Comparison of ENCODE assay signal across 21 cellular contexts in the genomic region with DNA sequence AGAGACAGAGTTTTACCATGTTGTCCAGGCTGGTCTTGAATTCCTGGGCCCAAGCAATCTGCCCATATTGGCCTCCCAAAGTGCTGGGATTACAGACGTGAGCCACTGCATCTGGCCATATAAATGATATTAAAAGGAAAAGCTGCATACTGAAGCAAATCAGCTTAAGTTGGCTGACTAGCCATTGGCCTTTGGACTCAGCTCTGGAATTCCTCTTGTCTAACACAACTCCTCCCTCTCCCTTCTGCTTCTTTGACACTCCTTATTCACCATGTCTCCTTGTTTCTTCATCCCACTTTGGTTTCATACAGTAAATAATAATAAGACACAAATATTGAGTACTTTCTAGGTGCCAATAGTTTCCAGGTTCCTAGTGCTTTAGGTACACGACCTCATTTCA. TPM values are rescaled to one million over a fixed set of nuclear protein-coding genes. Genes with fewer than 3 reads are reported as not detected.
DNase-seq lines count a peak whose midpoint lies in the region; ATAC-seq and TF ChIP-seq lines count a peak whose summit lies in the region.
"Had no signal": no experiment of that assay in that cellular context is flagged by ENCODE, and none has a peak within 500 bp of the region (broad histone marks: within the 10 kb centered on the region; RNA-seq: fewer than 3 reads in every experiment).

No MANE protein-coding gene starts in this region.

- ATAC-seq in left colon (peak; percentile 92), HG03565 (IDR thresholded peaks at IDR 0.05; ENCODE audit: unreplicated experiment) (no peak)
- ATAC-seq: PC-3, SK-N-SH treated with all-trans-retinoic acid at 6 μM for 48 hours had no signal

- intact Hi-C loops in Caco-2 (cut with micrococcal nuclease; ENCODE audit: unreplicated experiment): loop anchor here (5.0 kb wide), 2 partner anchors 463 to 808 kb away; no protein-coding TSS in a partner anchor
- intact Hi-C loops in left colon (cut with DNase I, micrococcal nuclease): no loop called here
- intact Hi-C loops in lower leg skin (cut with DNase I; ENCODE audit: low total_unique reads): loop anchor here (5.0 kb wide), 1 partner anchor 803 kb away; no protein-coding TSS in a partner anchor
- intact Hi-C loops in esophagus muscularis mucosa (cut with DNase I): loop anchor here (5.0 kb wide), 3 partner anchors 688 to 808 kb away; no protein-coding TSS in a partner anchor

- H3K27me3 Mint-ChIP-seq in Caco-2 (ENCODE audit: insufficient read depth, unreplicated experiment): no peaks in the 10 kb centered on the region

- TF ChIP-seq EP300 in esophagus muscularis mucosa (IDR thresholded peaks at IDR 0.05): no peak

- no peak for DNase-seq in Caco-2
- DNase-seq in NCI-H82 treated with DMSO at 0.1 percent for 48 hours (lab: John Stamatoyannopoulos, UW; ENCODE audit: unreplicated experiment): peak; percentile 4
- peak; percentile 29 to 38 for DNase-seq in left colon
- peak; percentile 7 for DNase-seq in retinal pigment epithelial cell (ENCODE audit: low read depth)
- no peak for DNase-seq in lower leg skin (ENCODE audit: low spot score in 2 of 2)
- no peak for DNase-seq in midbrain (lab: John Stamatoyannopoulos, UW)
- DNase-seq in esophagus muscularis mucosa (ENCODE audit: extremely low spot score): no peak
- DNase-seq: GDM1, NCI-H1417, NCI-H187, NCI-H2107, NCI-H510A, NCI-H748 treated with DMSO at 0.1 percent for 48 hours, PC-3, RPMI8226, SHP77 treated with DMSO at 0.1 percent for 48 hours had no signal

- H3K27ac ChIP-seq in esophagus muscularis mucosa (replicated peaks in 1 of 4): no peak overlapping the region
- H3K27ac ChIP-seq: C4-2B had no signal

- H3K9me3 ChIP-seq in Caco-2: no peaks in the 10 kb centered on the region
- no peaks in the 10 kb centered on the region for H3K9me3 ChIP-seq in esophagus muscularis mucosa

- H3K36me3 Mint-ChIP-seq in Caco-2 (ENCODE audit: insufficient read depth, unreplicated experiment): no peaks in the 10 kb centered on the region

- no peaks in the 10 kb centered on the region for H3K27me3 ChIP-seq in Caco-2 (replicated peaks; ENCODE audit: control insufficient read depth, insufficient read depth, low read length)
- H3K27me3 ChIP-seq in esophagus muscularis mucosa: peaks cover 0 to 18% (median 0%) of the 10 kb centered on the region in 4 donors

- H3K4me1 Mint-ChIP-seq in Caco-2 (ENCODE audit: low read depth, unreplicated experiment): peaks cover 22% of the 10 kb centered on the region

- 60 to 81% methylated on average over 2 of the region's 2 CpGs for WGBS in lower leg skin, 2 donors
- 88% methylated on average over 2 of the region's 2 CpGs for WGBS in esophagus muscularis mucosa

- no TSS peak for BruUV-seq in Caco-2 (replicated peaks; lab: Mats Ljungman, UMichigan)

- peaks cover 14% of the 10 kb centered on the region for H3K9me3 Mint-ChIP-seq in Caco-2 (ENCODE audit: unreplicated experiment)

- peak overlapping the region; percentile 66 for H3K27ac Mint-ChIP-seq in Caco-2 (ENCODE audit: unreplicated experiment)

- CTCF ChIA-PET in Caco-2 (lab: Charles Lee): interaction anchor here (0.6 to 2.2 kb wide), 5 partner anchors 240 to 827 kb away, joined by 3 to 10 read pairs (median 5); no protein-coding TSS in a partner anchor

- no peak overlapping the region for H3K4me3 Mint-ChIP-seq in Caco-2 (ENCODE audit: unreplicated experiment)

- H3K36me3 ChIP-seq in Caco-2 (ENCODE audit: control insufficient read depth, insufficient read depth, low read length) (no peaks in the 10 kb centered on the region), esophagus muscularis mucosa (no peaks in the 10 kb centered on the region)

- POLR2A ChIA-PET in Caco-2 (lab: Charles Lee): interaction anchor here (0.6 kb wide), 1 partner anchor 160 kb away, joined by 6 read pairs; no protein-coding TSS in a partner anchor

- TF ChIP-seq CTCF in Caco-2 (IDR thresholded peaks at IDR 0.05; ENCODE audit: insufficient read depth in 1 of 2, low read depth in 1 of 2, low read length in 1 of 2, severe bottlenecking in 1 of 2, unreplicated experiment in 1 of 2) (no peak), retinal pigment epithelial cell (conservative IDR thresholded peaks at IDR 0.05; ENCODE audit: low read depth, low read length) (no peak), lower leg skin (IDR thresholded peaks at IDR 0.05) (no peak), esophagus muscularis mucosa (IDR thresholded peaks at IDR 0.05) (no peak)

- H3K4me1 ChIP-seq in Caco-2 (peaks cover 17% of the 10 kb centered on the region), esophagus muscularis mucosa (peaks cover 0 to 12% (median 3%) of the 10 kb centered on the region in 4 donors)

- H3K4me3 ChIP-seq in Caco-2 (ENCODE audit: low read depth, low read length): no peak overlapping the region
- no peak overlapping the region for H3K4me3 ChIP-seq in retinal pigment epithelial cell (ENCODE audit: low read length)
- no peak overlapping the region for H3K4me3 ChIP-seq in lower leg skin (ENCODE audit: low read depth, poor library complexity, severe bottlenecking)
- H3K4me3 ChIP-seq in esophagus muscularis mucosa: no peak overlapping the region

- TF ChIP-seq POLR2A in lower leg skin (IDR thresholded peaks at IDR 0.05) (no peak), esophagus muscularis mucosa (IDR thresholded peaks at IDR 0.05; ENCODE audit: low read depth) (no peak)

RNA-seq across cellular contexts. Expression of a gene that starts 7.5 kb away (rescaled TPM):
- total RNA-seq in Caco-2 (2022): not detected in 2 replicates
- total RNA-seq in left colon: 1 to 10 TPM; 1.2 to 3.9 TPM
- total RNA-seq in lower leg skin: not detected
- total RNA-seq in esophagus muscularis mucosa: not detected
- total RNA-seq: A673, LHCN-M2, PC-3 had no signal

RNA-seq across cellular contexts. Expression of a gene that starts 25.5 kb away (rescaled TPM):
- total RNA-seq in Caco-2 (2022) (0.53 and 1.0 TPM in 2 replicates), left colon (1,000 to 10,000 TPM; 1,413 to 1,967 TPM), lower leg skin (under 1 TPM in 1 of 4 donors, not detected in 3; 0.12 TPM), esophagus muscularis mucosa (under 1 TPM in 1 of 4 donors, not detected in 3; 0.52 TPM)
- total RNA-seq: A673, LHCN-M2 had no signal

RNA-seq across cellular contexts. Expression of a gene that starts 37.1 kb away (rescaled TPM):
- total RNA-seq in Caco-2 (2022) (48.3 and 48.6 TPM in 2 replicates), left colon (10 to 100 TPM; 25.1 to 38.9 TPM), lower leg skin (1,000 to 10,000 TPM; 4,878 to 8,317 (median 6,442) TPM), esophagus muscularis mucosa (10 to 100 TPM in 3 of 4 donors, 1 to 10 TPM in 1; 9.9 to 15.7 (median 10.7) TPM)

RNA-seq across cellular contexts. Expression of a gene that starts 59.8 kb away (rescaled TPM):
- total RNA-seq in Caco-2 (2022) (not detected in 2 replicates), left colon (not detected), lower leg skin (1 to 10 TPM in 1 of 4 donors, not detected in 3; 6.0 TPM), esophagus muscularis mucosa (not detected)
- total RNA-seq: A673, LHCN-M2, PC-3 had no signal

Comparison
In these comparisons a context has a peak if more than half of its experiments do, and no peak if none do; other contexts are left out.
1. DNase-seq: peak in NCI-H82 treated with DMSO at 0.1 percent for 48 hours (single experiment), left colon (2 of 2) and retinal pigment epithelial cell (single experiment); none in Caco-2 (0 of 2), lower leg skin (0 of 2), midbrain (single experiment) and esophagus muscularis mucosa (single experiment).
2. RNA of a gene that starts 25.5 kb away (total RNA-seq): 1,413 to 1,967 TPM in left colon; 0.53 to 1.0 TPM in Caco-2, 0.52 TPM in esophagus muscularis mucosa and 0.12 TPM in lower leg skin; every median in the first group is over 100 times any median in the second.
3. RNA of a gene that starts 37.1 kb away (total RNA-seq): 4,878 to 8,317 TPM in lower leg skin; 48.3 to 48.6 TPM in Caco-2, 25.1 to 38.9 TPM in left colon and 9.9 to 15.7 TPM in esophagus muscularis mucosa; every median in the first group is over 10 times any median in the second.
4. intact Hi-C loops: an anchor here in Caco-2 (5.0 kb wide), lower leg skin (5.0 kb wide) and esophagus muscularis mucosa (5.0 kb wide); none called in left colon.